19 cellular contexts compared by ENCODE assay signal in genomic region chr12:102475355-102475754, GRCh38. TPM values are rescaled to one million over a fixed set of nuclear protein-coding genes. Genes with fewer than 3 reads are reported as not detected.
"Had no signal": no experiment of that assay in that cellular context is flagged by ENCODE, and none has a peak within 500 bp of the region (broad histone marks: within the 10 kb centered on the region; RNA-seq: fewer than 3 reads in every experiment).

No MANE protein-coding gene starts in this region.

- H3K9me3 ChIP-seq: gastroesophageal sphincter, right atrium auricular region, suprapubic skin had no signal

- H3K9me3 Mint-ChIP-seq: activated B cell treated with CpG ODN at 0.5 μM for 24 hours; activated T-helper 1 cell treated with anti-CD3 and anti-CD28 coated beads, Interleukin-12 subunit alpha, Interleukin-12 subunit beta, Interleukin-2, Interleukin-4 antibody, amounts not matched to agents 30 ng/mL and 10 ng/mL and 1 ng/mL, durations not matched to agents 14 hours and 24 hours and 36 hours; natural killer cell treated with Interleukin-12 subunit alpha and Interleukin-12 subunit beta and Interleukin-15 and Interleukin-18, amount 100 ng/mL, for 72 hours had no signal

- H3K27ac Mint-ChIP-seq: activated B cell treated with CpG ODN at 0.5 μM for 24 hours; activated T-helper 1 cell treated with anti-CD3 and anti-CD28 coated beads, Interleukin-12 subunit alpha, Interleukin-12 subunit beta, Interleukin-2, Interleukin-4 antibody, amounts not matched to agents 30 ng/mL and 10 ng/mL and 1 ng/mL, durations not matched to agents 14 hours and 24 hours and 36 hours; T-helper 17 cell had no signal

- DNase-seq: activated B cell treated with CpG ODN at 0.5 μM for 24 hours; activated CD4-positive, alpha-beta T cell treated with anti-CD3 and anti-CD28 coated beads for 48 hours; activated CD8-positive, alpha-beta memory T cell treated with anti-CD3 and anti-CD28 coated beads for 24 hours; aorta; erythroblast; islet precursor cell; mesendoderm; nucleus accumbens; posterior cingulate gyrus; stimulated activated CD4-positive, alpha-beta T cell treated with anti-CD3 and anti-CD28 coated beads, Interleukin-15, amount 100 ng/mL, for 24 hours; stimulated activated CD4-positive, alpha-beta T cell treated with anti-CD3 and anti-CD28 coated beads, Interleukin-4, amount 100 ng/mL, for 1 hour; stimulated activated naive CD4-positive, alpha-beta T cell; T-helper 17 cell had no signal

- ATAC-seq: gastroesophageal sphincter; natural killer cell treated with Interleukin-12 subunit alpha and Interleukin-12 subunit beta and Interleukin-15 and Interleukin-18, amount 100 ng/mL, for 72 hours; T-helper 17 cell had no signal

- H3K4me1 Mint-ChIP-seq: activated B cell treated with CpG ODN at 0.5 μM for 24 hours, T-helper 17 cell had no signal

- H3K27ac ChIP-seq: gastroesophageal sphincter, right atrium auricular region, skin epidermis, suprapubic skin had no signal

- H3K36me3 Mint-ChIP-seq: natural killer cell treated with Interleukin-12 subunit alpha and Interleukin-12 subunit beta and Interleukin-15 and Interleukin-18, amount 100 ng/mL, for 72 hours had no signal

- H3K4me3 Mint-ChIP-seq: activated B cell treated with CpG ODN at 0.5 μM for 24 hours; activated T-helper 1 cell treated with anti-CD3 and anti-CD28 coated beads, Interleukin-12 subunit alpha, Interleukin-12 subunit beta, Interleukin-2, Interleukin-4 antibody, amounts not matched to agents 30 ng/mL and 10 ng/mL and 1 ng/mL, durations not matched to agents 14 hours and 24 hours and 36 hours; natural killer cell treated with Interleukin-12 subunit alpha and Interleukin-12 subunit beta and Interleukin-15 and Interleukin-18, amount 100 ng/mL, for 72 hours; T-helper 17 cell had no signal

- H3K4me3 ChIP-seq: right atrium auricular region, skin epidermis, suprapubic skin had no signal

- H3K27me3 ChIP-seq: gastroesophageal sphincter, right atrium auricular region, suprapubic skin had no signal

- H3K36me3 ChIP-seq: gastroesophageal sphincter, right atrium auricular region, suprapubic skin had no signal

RNA-seq across cellular contexts. Expression of gene IGF1, which starts 5.0 kb away (rescaled TPM):
- total RNA-seq: activated B cell treated with CpG ODN at 0.5 μM for 24 hours, T-helper 17 cell had no signal
